11 cellular contexts compared by ENCODE assay signal in genomic region chr4:2977116-2978097, GRCh38. TPM values are rescaled to one million over a fixed set of nuclear protein-coding genes. Genes with fewer than 3 reads are reported as not detected.
DNase-seq lines count a peak whose midpoint lies in the region; TF ChIP-seq lines count a peak whose summit lies in the region.
"Had no signal": no experiment of that assay in that cellular context is flagged by ENCODE, and none has a peak within 500 bp of the region (broad histone marks: within the 10 kb centered on the region; RNA-seq: fewer than 3 reads in every experiment).

No MANE protein-coding gene starts in this region.

- no peak overlapping the region for H3K4me2 ChIP-seq in SK-N-SH

- no peaks in the 10 kb centered on the region for H3K9me3 Mint-ChIP-seq in MCF 10A (ENCODE audit: unreplicated experiment)
- H3K9me3 Mint-ChIP-seq: stimulated activated effector memory CD8-positive, alpha-beta T cell treated with anti-CD3 and anti-CD28 coated beads, Interleukin-12 subunit alpha, Interleukin-12 subunit beta, amount 100 ng/mL, for 72 hours had no signal

- TF ChIP-seq POLR2A in breast epithelium (IDR thresholded peaks at IDR 0.05) (no peak), thyroid gland (IDR thresholded peaks at IDR 0.05) (peak in 1 of 2 donors; percentile 7)

- no peaks in the 10 kb centered on the region for H3K9me2 ChIP-seq in SK-N-SH

- POLR2A ChIA-PET in MCF 10A (lab: Yijun Ruan, JAX) (interaction anchor here (0.6 to 6.4 kb wide), 8 partner anchors 12 to 111 kb away, joined by 3 to 55 read pairs (median 3); partner anchors contain the start of genes GRK4 and NOP14), SK-N-SH (lab: Yijun Ruan, JAX) (no interaction called here)

- no TSS peak for BruUV-seq in MCF 10A (replicated peaks; lab: Mats Ljungman, UMichigan)

- H3K27ac Mint-ChIP-seq in MCF 10A (ENCODE audit: low read depth, unreplicated experiment), result peak overlapping the region; percentile 84
- H3K27ac Mint-ChIP-seq: activated naive CD8-positive, alpha-beta T cell; memory B cell; stimulated activated effector memory CD8-positive, alpha-beta T cell treated with anti-CD3 and anti-CD28 coated beads, Interleukin-12 subunit alpha, Interleukin-12 subunit beta, amount 100 ng/mL, for 72 hours had no signal

- H3K27me3 Mint-ChIP-seq in MCF 10A (ENCODE audit: insufficient read depth, unreplicated experiment), result peaks cover 3% of the 10 kb centered on the region
- H3K27me3 Mint-ChIP-seq: activated naive CD8-positive, alpha-beta T cell had no signal

- H3K9me3 ChIP-seq in breast epithelium (peaks cover 10 to 14% of the 10 kb centered on the region in 2 donors), SK-N-SH (no peaks in the 10 kb centered on the region), thyroid gland (no peaks in the 10 kb centered on the region)

- no peak for TF ChIP-seq RAD21 in SK-N-SH (IDR thresholded peaks at IDR 0.05; ENCODE audit: low read length)

- H3K27me3 ChIP-seq in breast epithelium (no peaks in the 10 kb centered on the region), SK-N-SH (ENCODE audit: insufficient read depth) (no peaks in the 10 kb centered on the region), thyroid gland (no peaks in the 10 kb centered on the region)

- peaks cover 6% of the 10 kb centered on the region for H3K4me1 Mint-ChIP-seq in MCF 10A (ENCODE audit: insufficient read depth, unreplicated experiment)

- no peak overlapping the region for H3K4me3 ChIP-seq in breast epithelium
- no peak overlapping the region for H3K4me3 ChIP-seq in SK-N-SH (ENCODE audit: low read depth in 2 of 2, low read length in 1 of 2)
- H3K4me3 ChIP-seq in thyroid gland (replicated peaks in 1 of 3), result no peak overlapping the region

- TF ChIP-seq CTCF in MCF 10A (IDR thresholded peaks at IDR 0.05; ENCODE audit: unreplicated experiment) (no peak), breast epithelium (IDR thresholded peaks at IDR 0.05) (no peak), SK-N-SH (IDR thresholded peaks at IDR 0.05) (no peak), thyroid gland (IDR thresholded peaks at IDR 0.05) (no peak)

- no peak overlapping the region for H3K27ac ChIP-seq in breast epithelium
- no peak overlapping the region for H3K27ac ChIP-seq in SK-N-SH (ENCODE audit: low read depth in 2 of 2, low read length in 1 of 2)
- H3K27ac ChIP-seq in thyroid gland, result peak overlapping the region; percentile 66 to 78 (median 73)

- WGBS in SK-N-SH (ENCODE audit: low lambda C conversion rate), result 86% methylated on average over 15 of the region's 15 CpGs
- 66 to 67% methylated on average over 15 of the region's 15 CpGs for WGBS in thyroid gland, 2 donors

- H3F3A ChIP-seq in SK-N-SH (replicated peaks; ENCODE audit: insufficient read depth), result no peaks in the 10 kb centered on the region

- CTCF ChIA-PET in MCF 10A (lab: Yijun Ruan, JAX), result interaction anchor here (0.6 to 8.3 kb wide), 33 partner anchors 9 to 110 kb away, joined by 3 to 80 read pairs (median 4); partner anchors contain the start of genes GRK4 and NOP14
- CTCF ChIA-PET in SK-N-SH (lab: Yijun Ruan, JAX), result interaction anchor here (0.6 to 4.5 kb wide), 36 partner anchors 8 to 255 kb away, joined by 3 to 73 read pairs (median 4); partner anchors contain the start of genes GRK4 and NOP14

- H2AFZ ChIP-seq in SK-N-SH (ENCODE audit: low read depth), result no peak overlapping the region

- TF ChIP-seq EP300 in SK-N-SH (IDR thresholded peaks at IDR 0.05; ENCODE audit: borderline replicate concordance in 1 of 2, low read depth in 1 of 2, low read length in 1 of 2), result no peak

- peaks cover 4% of the 10 kb centered on the region for H3K36me3 Mint-ChIP-seq in MCF 10A (ENCODE audit: insufficient read depth, unreplicated experiment)
- H3K36me3 Mint-ChIP-seq: activated naive CD8-positive, alpha-beta T cell had no signal

- H3K4me3 Mint-ChIP-seq in MCF 10A (ENCODE audit: unreplicated experiment), result no peak overlapping the region
- H3K4me3 Mint-ChIP-seq: activated naive CD8-positive, alpha-beta T cell; memory B cell; stimulated activated effector memory CD8-positive, alpha-beta T cell treated with anti-CD3 and anti-CD28 coated beads, Interleukin-12 subunit alpha, Interleukin-12 subunit beta, amount 100 ng/mL, for 72 hours had no signal

- intact Hi-C loops in MCF 10A (cut with micrococcal nuclease) (loop anchor here (1.0 kb wide), 1 partner anchor 60 kb away; no protein-coding TSS in a partner anchor), breast epithelium (cut with DNase I; ENCODE audit: low total_unique reads) (no loop called here), thyroid gland (cut with DNase I) (no loop called here)

- no peak overlapping the region for H3K9ac ChIP-seq in SK-N-SH

- H3K36me3 ChIP-seq in breast epithelium (no peaks in the 10 kb centered on the region), SK-N-SH (replicated peaks in 1 of 2; ENCODE audit: control insufficient read depth in 1 of 2, insufficient read depth in 2 of 2, low read length in 1 of 2) (no peaks in the 10 kb centered on the region), thyroid gland (no peaks in the 10 kb centered on the region)

- H3K79me2 ChIP-seq in SK-N-SH (ENCODE audit: insufficient read depth), result no peaks in the 10 kb centered on the region

- no peaks in the 10 kb centered on the region for H4K20me1 ChIP-seq in SK-N-SH (ENCODE audit: insufficient read depth)

- DNase-seq in MCF 10A (ENCODE audit: unreplicated experiment) (peak; percentile 57), breast epithelium (ENCODE audit: low spot score in 2 of 2) (no peak), SK-N-SH (no peak), glomerular visceral epithelial cell (ENCODE audit: extremely low spot score) (peak; percentile 20), thyroid gland (peak; percentile 77 to 83), mucosa of gallbladder (ENCODE audit: low spot score) (no peak), HuH-7.5 (ENCODE audit: low spot score) (no peak), KG1 (lab: John Stamatoyannopoulos, UW) (no peak)

- no peaks in the 10 kb centered on the region for H3K4me1 ChIP-seq in breast epithelium
- H3K4me1 ChIP-seq in SK-N-SH (ENCODE audit: control insufficient read depth in 1 of 2, insufficient read depth in 2 of 2, low read depth in 1 of 2, low read length in 1 of 2), result no peaks in the 10 kb centered on the region
- H3K4me1 ChIP-seq in thyroid gland, result peaks cover 5 to 15% of the 10 kb centered on the region in 2 donors

TF ChIP-seq in SK-N-SH, 30 proteins besides CTCF, POLR2A, EP300 and RAD21:
- TF ChIP-seq RFX5 (IDR thresholded peaks at IDR 0.05; ENCODE audit: low read length) (no peak), JUND (IDR thresholded peaks at IDR 0.05) (peak; percentile 6; the same call in 1 of the 2 replicates), FOSL2 (IDR thresholded peaks at IDR 0.05; ENCODE audit: borderline replicate concordance, low read depth) (peak; percentile 14; the same call in 1 of the 2 replicates)
- TF ChIP-seq, protein P1, sequence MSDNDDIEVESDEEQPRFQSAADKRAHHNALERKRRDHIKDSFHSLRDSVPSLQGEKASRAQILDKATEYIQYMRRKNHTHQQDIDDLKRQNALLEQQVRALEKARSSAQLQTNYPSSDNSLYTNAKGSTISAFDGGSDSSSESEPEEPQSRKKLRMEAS (IDR thresholded peaks at IDR 0.05; ENCODE audit: low read depth), result peak; percentile 52; the same call in 1 of the 2 replicates
TF ChIP-seq in SK-N-SH: peak in this region for 3.

RNA-seq across cellular contexts. Expression of gene GRK4, which starts 14.0 kb away (rescaled TPM):
- total RNA-seq in MCF 10A (2022) (4.5 and 5.9 TPM in 2 replicates), breast epithelium (1 to 10 TPM; 3.8 to 6.9 (median 5.8) TPM), thyroid gland (10 to 100 TPM in 1 of 4 donors, 1 to 10 TPM in 3; 7.6 to 10.8 (median 9.1) TPM), mucosa of gallbladder (7.3 TPM)
- polyA plus RNA-seq in SK-N-SH (2012; rRNA removed), result 2.2 and 2.7 TPM in 2 replicates
- polyA plus RNA-seq in SK-N-SH (2012; cell fraction: cytosol; rRNA removed), result 2.2 and 2.9 TPM in 2 replicates
- polyA plus RNA-seq in SK-N-SH (2012; cell fraction: nucleus; rRNA removed), result 3.4 and 4.5 TPM in 2 replicates

RNA-seq across cellular contexts. Expression of gene NOP14, which starts 14.2 kb away (rescaled TPM):
- total RNA-seq in MCF 10A (2022), result 44.0 and 65.6 TPM in 2 replicates
- 10 to 100 TPM; 21.2 to 33.1 (median 23.4) TPM for total RNA-seq in breast epithelium
- 7.5 and 9.8 TPM in 2 replicates for polyA plus RNA-seq in SK-N-SH (2012; rRNA removed)
- 9.9 and 12.4 TPM in 2 replicates for polyA plus RNA-seq in SK-N-SH (2012; cell fraction: cytosol; rRNA removed)
- 11.4 and 12.0 TPM in 2 replicates for polyA plus RNA-seq in SK-N-SH (2012; cell fraction: nucleus; rRNA removed)
- total RNA-seq in thyroid gland, result 10 to 100 TPM; 18.4 to 24.8 (median 19.3) TPM
- 17.6 TPM for total RNA-seq in mucosa of gallbladder

Comparison
In these comparisons a context has a peak if more than half of its experiments do, and no peak if none do; other contexts are left out.
1. DNase-seq: peak in MCF 10A (single experiment), glomerular visceral epithelial cell (single experiment) and thyroid gland (2 of 2); none in breast epithelium (0 of 2), SK-N-SH (single experiment), mucosa of gallbladder (single experiment), HuH-7.5 (single experiment) and KG1 (single experiment).
2. H3K27ac ChIP-seq: peak in thyroid gland (3 of 3); none in breast epithelium (0 of 2) and SK-N-SH (0 of 2).